25 cellular contexts compared by ENCODE assay signal in the genomic region with DNA sequence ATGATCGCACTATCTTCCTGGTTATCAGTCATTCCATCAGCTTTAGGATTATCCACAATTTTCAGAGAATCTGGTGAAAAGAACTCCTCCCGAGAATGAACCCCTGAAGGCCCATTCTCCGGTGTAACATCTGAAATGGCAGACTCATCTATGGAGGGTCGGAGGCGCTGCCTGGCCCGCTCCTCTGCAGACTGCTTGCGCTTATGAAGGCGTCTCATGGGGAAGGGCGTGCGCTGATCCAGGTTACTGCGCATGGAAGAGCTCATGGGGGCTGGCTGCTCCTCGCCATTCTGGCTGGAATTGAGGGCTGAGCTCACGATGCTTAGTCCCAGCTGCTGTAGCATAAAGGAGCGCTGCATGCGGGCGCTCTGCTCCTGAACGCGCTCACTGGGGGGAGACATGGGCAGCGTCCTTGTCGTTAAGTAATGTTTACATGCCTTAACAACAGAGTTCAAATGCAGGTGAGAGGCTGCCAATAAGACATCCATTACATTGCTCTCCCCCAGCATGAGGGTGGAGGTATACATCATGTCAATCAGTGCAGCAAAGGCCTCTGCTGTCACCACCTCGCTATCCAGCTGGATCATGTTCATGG.
"Had no signal": no experiment of that assay in that cellular context is flagged by ENCODE, and none has a peak within 500 bp of the region (broad histone marks: within the 10 kb centered on the region; RNA-seq: fewer than 3 reads in every experiment).

No MANE protein-coding gene starts in this region.

- H3K9me3 ChIP-seq: body of pancreas, pancreas, upper lobe of right lung had no signal

- H3K4me1 ChIP-seq: upper lobe of right lung had no signal

- H3K9me3 Mint-ChIP-seq: activated naive CD4-positive, alpha-beta T cell treated with anti-CD3 and anti-CD28 coated beads for 36 hours; activated naive CD8-positive, alpha-beta T cell treated with anti-CD3 and anti-CD28 coated beads, Interleukin-2, amount 50 U/mL, for 24 hours; mesothelial cell of epicardium; natural killer cell; T-helper 2 cell treated with Interferon-gamma antibody and Interleukin-4, amounts not matched to agents 5 μg/mL and 100 μg/mL, for 36 hours had no signal

- H3K27ac ChIP-seq: body of pancreas, hepatocyte, pancreas, SK-N-MC, upper lobe of right lung had no signal

- H3K36me3 Mint-ChIP-seq: natural killer cell had no signal

- H3K27me3 ChIP-seq: body of pancreas, hepatocyte, pancreas, upper lobe of right lung had no signal

- DNase-seq: activated CD4-positive, alpha-beta T cell treated with anti-CD3 and anti-CD28 coated beads, Interleukin-2, amount 50 U/mL, for 1 hour; activated CD4-positive, CD25-positive, alpha-beta regulatory T cell treated with anti-CD3 and anti-CD28 coated beads, Interleukin-2, amount 50 U/mL, for 72 hours; activated effector memory CD4-positive, alpha-beta T cell treated with Interleukin-2 at 50 U/mL for 16 hours; activated naive CD4-positive, alpha-beta T cell treated with anti-CD3 and anti-CD28 coated beads for 36 hours; activated naive CD8-positive, alpha-beta T cell treated with anti-CD3 and anti-CD28 coated beads, Interleukin-2, amount 50 U/mL, for 24 hours; activated T-cell treated with anti-CD3 and anti-CD28 coated beads, Interleukin-2, amount 50 U/mL, for 48 hours; body of pancreas; central memory CD4-positive, alpha-beta T cell; dermis blood vessel endothelial cell; effector memory CD4-positive, alpha-beta T cell; foreskin melanocyte; left ventricle myocardium superior; mammary epithelial cell; natural killer cell; pancreas; small intestine; stimulated activated naive CD4-positive, alpha-beta T cell; SW 1271; upper lobe of right lung had no signal

- H3K4me3 ChIP-seq: body of pancreas, hepatocyte, pancreas, SK-N-MC, upper lobe of right lung had no signal

- H3K4me1 Mint-ChIP-seq: mesothelial cell of epicardium had no signal

- H3K4me3 Mint-ChIP-seq: activated naive CD4-positive, alpha-beta T cell treated with anti-CD3 and anti-CD28 coated beads for 36 hours; activated naive CD8-positive, alpha-beta T cell treated with anti-CD3 and anti-CD28 coated beads, Interleukin-2, amount 50 U/mL, for 24 hours; mesothelial cell of epicardium; natural killer cell; T-helper 2 cell treated with Interferon-gamma antibody and Interleukin-4, amounts not matched to agents 5 μg/mL and 100 μg/mL, for 36 hours had no signal

- H3K27me3 Mint-ChIP-seq: activated naive CD8-positive, alpha-beta T cell treated with anti-CD3 and anti-CD28 coated beads, Interleukin-2, amount 50 U/mL, for 24 hours had no signal

- ATAC-seq: activated naive CD8-positive, alpha-beta T cell treated with anti-CD3 and anti-CD28 coated beads, Interleukin-2, amount 50 U/mL, for 24 hours; body of pancreas; esophagus mucosa; left ventricle myocardium superior; natural killer cell; pancreas; sciatic nerve; upper lobe of right lung had no signal

- H3K27ac Mint-ChIP-seq: activated naive CD4-positive, alpha-beta T cell treated with anti-CD3 and anti-CD28 coated beads for 36 hours; natural killer cell; T-helper 2 cell treated with Interferon-gamma antibody and Interleukin-4, amounts not matched to agents 5 μg/mL and 100 μg/mL, for 36 hours had no signal
